15 cellular contexts compared by ENCODE assay signal in the genomic region with DNA sequence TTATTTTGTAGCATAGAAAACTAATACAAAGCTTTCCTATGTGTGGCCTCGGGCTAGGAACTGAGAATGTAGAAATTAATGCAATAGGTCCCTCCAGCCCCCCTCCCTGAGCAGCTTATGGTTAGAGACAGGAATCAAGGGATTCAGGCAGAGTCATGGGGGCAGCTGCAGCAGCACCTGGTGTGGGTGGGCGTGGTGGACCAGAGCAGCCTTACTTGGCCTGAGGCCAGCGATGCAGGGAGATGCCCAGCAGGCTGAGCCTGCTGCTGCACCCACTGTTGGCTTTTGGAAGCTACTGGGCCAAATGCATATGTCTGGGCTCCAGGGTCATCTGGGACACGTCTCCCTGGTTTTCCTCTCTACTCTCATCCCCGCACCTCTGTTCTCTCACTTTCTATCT.
"Had no signal": no experiment of that assay in that cellular context is flagged by ENCODE, and none has a peak within 500 bp of the region (broad histone marks: within the 10 kb centered on the region; RNA-seq: fewer than 3 reads in every experiment).

No MANE protein-coding gene starts in this region.

- H3K27me3 Mint-ChIP-seq: activated naive CD8-positive, alpha-beta T cell treated with anti-CD3 and anti-CD28 coated beads, Interleukin-2, amount 10 ng/mL, durations not matched to agents 7 days and 5 days had no signal

- DNase-seq: activated CD4-positive, alpha-beta T cell treated with anti-CD3 and anti-CD28 coated beads, Interleukin-2, amount 50 U/mL, for 4 hours; activated CD4-positive, CD25-positive, alpha-beta regulatory T cell treated with anti-CD3 and anti-CD28 coated beads, Interleukin-2, amount 50 U/mL, for 72 hours; activated gamma-delta T cell treated with Interleukin-2 at 50 U/mL for 16 hours; activated naive CD8-positive, alpha-beta T cell treated with anti-CD3 and anti-CD28 coated beads, Interleukin-2, amount 10 ng/mL, durations not matched to agents 7 days and 5 days; activated T-cell treated with anti-CD3 and anti-CD28 coated beads, Interleukin-2, amount 50 U/mL, for 48 hours; anterior cingulate cortex; cerebellar nuclear complex; endodermal cell; lower lobe of right lung; stimulated activated CD4-positive, alpha-beta T cell treated with anti-CD3 and anti-CD28 coated beads, Interleukin-4, amount 100 ng/mL, for 1 hour; stimulated activated CD8-positive, alpha-beta memory T cell treated with anti-CD3 and anti-CD28 coated beads, Interleukin-4, amount 100 ng/mL, for 48 hours; stimulated activated naive CD8-positive, alpha-beta T cell treated with anti-CD3 and anti-CD28 coated beads, Interleukin-15, Interleukin-2, amounts not matched to agents 100 U/mL and 50 U/mL, for 24 hours; upper lobe of right lung had no signal

- H3K4me1 Mint-ChIP-seq: activated naive CD8-positive, alpha-beta T cell treated with anti-CD3 and anti-CD28 coated beads, Interleukin-2, amount 10 ng/mL, durations not matched to agents 7 days and 5 days; mesothelial cell of epicardium had no signal

- H3K4me3 ChIP-seq: lower lobe of right lung, pancreas, upper lobe of right lung had no signal

- H3K27ac ChIP-seq: lower lobe of right lung, pancreas, upper lobe of right lung had no signal

- H3K27me3 ChIP-seq: pancreas, upper lobe of right lung had no signal

- H3K27ac Mint-ChIP-seq: activated naive CD8-positive, alpha-beta T cell treated with anti-CD3 and anti-CD28 coated beads, Interleukin-2, amount 10 ng/mL, durations not matched to agents 7 days and 5 days; endodermal cell; mesothelial cell of epicardium had no signal

- H3K9me3 ChIP-seq: lower lobe of right lung, pancreas, upper lobe of right lung had no signal

- H3K36me3 ChIP-seq: lower lobe of right lung, pancreas, upper lobe of right lung had no signal

- ATAC-seq: lower lobe of right lung; pancreas; stimulated activated naive CD8-positive, alpha-beta T cell treated with anti-CD3 and anti-CD28 coated beads, Interleukin-15, Interleukin-2, amounts not matched to agents 100 U/mL and 50 U/mL, for 24 hours; upper lobe of right lung had no signal

- H3K9me3 Mint-ChIP-seq: activated naive CD8-positive, alpha-beta T cell treated with anti-CD3 and anti-CD28 coated beads, Interleukin-2, amount 10 ng/mL, durations not matched to agents 7 days and 5 days; endodermal cell; mesothelial cell of epicardium had no signal

- H3K36me3 Mint-ChIP-seq: activated naive CD8-positive, alpha-beta T cell treated with anti-CD3 and anti-CD28 coated beads, Interleukin-2, amount 10 ng/mL, durations not matched to agents 7 days and 5 days; mesothelial cell of epicardium had no signal

- H3K4me3 Mint-ChIP-seq: activated naive CD8-positive, alpha-beta T cell treated with anti-CD3 and anti-CD28 coated beads, Interleukin-2, amount 10 ng/mL, durations not matched to agents 7 days and 5 days; endodermal cell; mesothelial cell of epicardium had no signal

- H3K4me1 ChIP-seq: lower lobe of right lung, pancreas, upper lobe of right lung had no signal
